ENCODE assay signal across 8 cellular contexts in genomic region chr11:67483498-67483798, GRCh38. TPM values are rescaled to one million over a fixed set of nuclear protein-coding genes. Genes with fewer than 3 reads are reported as not detected.
DNase-seq lines count a peak whose midpoint lies in the region; ATAC-seq and TF ChIP-seq lines count a peak whose summit lies in the region.

No MANE protein-coding gene starts in this region.

- H3K23ac ChIP-seq in mesenchymal stem cell (ENCODE audit: low read length in 2 of 2) = no peak overlapping the region

- H3K27ac ChIP-seq in mesenchymal stem cell (ENCODE audit: low read length, poor library complexity, severe bottlenecking) (no peak overlapping the region), upper lobe of left lung (peak overlapping the region; percentile 81 to 95 (median 92))

- no peak for TF ChIP-seq EP300 in upper lobe of left lung (IDR thresholded peaks at IDR 0.05)

- peak overlapping the region in 1 of 2 experiments; percentile 97 for H3K18ac ChIP-seq in mesenchymal stem cell (ENCODE audit: low read depth in 1 of 2, low read length in 2 of 2)

- CTCF ChIA-PET in activated naive CD4-positive, alpha-beta T cell treated with anti-CD3 and anti-CD28 coated beads for 36 hours (lab: Charles Lee) = interaction anchor here (0.6 to 1.4 kb wide), 3 partner anchors 15 to 101 kb away, joined by 3 to 4 read pairs (median 3); no protein-coding TSS in a partner anchor

- H3K4me1 Mint-ChIP-seq in activated naive CD4-positive, alpha-beta T cell treated with anti-CD3 and anti-CD28 coated beads for 36 hours (ENCODE audit: low read depth) = peaks cover 37% of the 10 kb centered on the region

- H3K9me3 Mint-ChIP-seq in activated naive CD4-positive, alpha-beta T cell treated with anti-CD3 and anti-CD28 coated beads for 36 hours = no peaks in the 10 kb centered on the region

- peak overlapping the region; percentile 94 for H3K4me3 Mint-ChIP-seq in activated naive CD4-positive, alpha-beta T cell treated with anti-CD3 and anti-CD28 coated beads for 36 hours

- H3K9me3 ChIP-seq in mesenchymal stem cell (ENCODE audit: control insufficient read depth, low read length) = no peaks in the 10 kb centered on the region
- no peaks in the 10 kb centered on the region for H3K9me3 ChIP-seq in upper lobe of left lung

- H3K4me2 ChIP-seq in mesenchymal stem cell (ENCODE audit: low read length, poor library complexity, severe bottlenecking) = peak overlapping the region; percentile 66

- H2BK12ac ChIP-seq in mesenchymal stem cell (ENCODE audit: low read length in 2 of 2) = peak overlapping the region in 1 of 2 experiments; percentile 83

- H3K4ac ChIP-seq in mesenchymal stem cell (ENCODE audit: low read depth in 1 of 2, low read length in 2 of 2) = peak overlapping the region in 1 of 2 experiments; percentile 97

- ATAC-seq in upper lobe of left lung (ENCODE audit: low FRiP score in 2 of 2) (no peak), GM21447 (IDR thresholded peaks at IDR 0.05; ENCODE audit: unreplicated experiment) (no peak), GM19351 (IDR thresholded peaks at IDR 0.05; ENCODE audit: unreplicated experiment) (no peak)

- H3K36me3 ChIP-seq in mesenchymal stem cell (ENCODE audit: control insufficient read depth in 1 of 2, insufficient read depth in 2 of 2, low read depth in 1 of 2, low read length in 2 of 2) (peaks cover 15 to 17% of the 10 kb centered on the region in 2 experiments), upper lobe of left lung (peaks cover 0 to 17% (median 11%) of the 10 kb centered on the region in 4 donors)

- intact Hi-C loops in activated naive CD4-positive, alpha-beta T cell treated with anti-CD3 and anti-CD28 coated beads for 36 hours (cut with micrococcal nuclease) = loop anchor here (1.0 to 5.0 kb wide), 3 partner anchors 14 to 196 kb away; partner anchors contain the start of genes ANKRD13D and TMEM134

- peak overlapping the region; percentile 99 for H3K27ac Mint-ChIP-seq in activated naive CD4-positive, alpha-beta T cell treated with anti-CD3 and anti-CD28 coated beads for 36 hours

- WGBS in mesenchymal stem cell = 97% methylated on average over 8 of the region's 8 CpGs
- 64 to 100% methylated on average over 5 to 8 of the region's 8 CpGs for WGBS in upper lobe of left lung, 2 donors

- no peak for DNase-seq in activated naive CD4-positive, alpha-beta T cell treated with anti-CD3 and anti-CD28 coated beads for 36 hours
- DNase-seq in activated naive CD4-positive, alpha-beta T cell treated with Interleukin-2 at 50 U/mL for 16 hours = no peak
- no peak for DNase-seq in astrocyte of the spinal cord (ENCODE audit: low read depth, low spot score)
- DNase-seq in mesenchymal stem cell = no peak
- DNase-seq in upper lobe of left lung = no peak
- DNase-seq in NCI-H345 (lab: John Stamatoyannopoulos, UW) = no peak

- H2AFZ ChIP-seq in mesenchymal stem cell (ENCODE audit: low read depth, low read length) = peak overlapping the region; percentile 86

- peaks cover 27% of the 10 kb centered on the region for H3K36me3 Mint-ChIP-seq in activated naive CD4-positive, alpha-beta T cell treated with anti-CD3 and anti-CD28 coated beads for 36 hours (ENCODE audit: low read depth)

- peak overlapping the region; percentile 89 for H3K9ac ChIP-seq in mesenchymal stem cell (ENCODE audit: low read length)

- H4K91ac ChIP-seq in mesenchymal stem cell (ENCODE audit: low read length) = peak overlapping the region; percentile 84

- H3K14ac ChIP-seq in mesenchymal stem cell (ENCODE audit: low read length in 2 of 2) = no peak overlapping the region

- H3K4me1 ChIP-seq in mesenchymal stem cell (ENCODE audit: control insufficient read depth, insufficient read depth, low read depth, low read length) (peaks cover 19% of the 10 kb centered on the region), upper lobe of left lung (peaks cover 29 to 43% (median 33%) of the 10 kb centered on the region in 4 donors)

- H3K27me3 ChIP-seq in mesenchymal stem cell (ENCODE audit: control insufficient read depth in 1 of 2, insufficient read depth in 1 of 2, low read length in 2 of 2) (no peaks in the 10 kb centered on the region), upper lobe of left lung (no peaks in the 10 kb centered on the region)

- H2BK15ac ChIP-seq in mesenchymal stem cell (ENCODE audit: low read depth, poor library complexity, severe bottlenecking) = no peak overlapping the region

- in situ Hi-C loops in astrocyte of the spinal cord (cut with HindIII; ENCODE audit: low sequenced_read_pairs) = no loop called here

- H3K4me3 ChIP-seq in astrocyte of the spinal cord (ENCODE audit: low read depth, low read length) (peak overlapping the region; percentile 45), mesenchymal stem cell (ENCODE audit: insufficient read depth in 1 of 2, low read depth in 1 of 2, low read length in 2 of 2) (peak overlapping the region; percentile 71 to 82), upper lobe of left lung (peak overlapping the region; percentile 28 to 63 (median 50))

- H2BK120ac ChIP-seq in mesenchymal stem cell (ENCODE audit: low read depth, low read length) = no peak overlapping the region

- peaks cover 23% of the 10 kb centered on the region for H3K79me1 ChIP-seq in mesenchymal stem cell (replicated peaks; ENCODE audit: low read length, poor library complexity, severe bottlenecking)

- TF ChIP-seq POLR2A in upper lobe of left lung (IDR thresholded peaks at IDR 0.05) = no peak

- no peaks in the 10 kb centered on the region for H3K27me3 Mint-ChIP-seq in activated naive CD4-positive, alpha-beta T cell treated with anti-CD3 and anti-CD28 coated beads for 36 hours (ENCODE audit: low read depth)

- no peak for TF ChIP-seq CTCF in astrocyte of the spinal cord (IDR thresholded peaks at IDR 0.05; ENCODE audit: low read depth, low read length)
- TF ChIP-seq CTCF in upper lobe of left lung (IDR thresholded peaks at IDR 0.05) = no peak

- peak overlapping the region; percentile 58 for H2AK5ac ChIP-seq in mesenchymal stem cell (ENCODE audit: low read length, severe bottlenecking)

- peak overlapping the region; percentile 92 for H4K8ac ChIP-seq in mesenchymal stem cell (ENCODE audit: low read length)

- no peak overlapping the region for H2BK5ac ChIP-seq in mesenchymal stem cell (ENCODE audit: low read depth, low read length, poor library complexity, severe bottlenecking)

RNA-seq across cellular contexts. Expression of gene AIP, which starts 0.6 kb away (rescaled TPM):
- 100 to 1,000 TPM; 163 to 166 TPM for total RNA-seq in activated naive CD4-positive, alpha-beta T cell treated with anti-CD3 and anti-CD28 coated beads for 36 hours
- 36.9 TPM for polyA plus RNA-seq in mesenchymal stem cell (2013, experiment 1 of 2)
- 37.6 TPM for polyA plus RNA-seq in mesenchymal stem cell (2013, experiment 2 of 2)
- 100 to 1,000 TPM in 1 of 6 donors, 10 to 100 TPM in 5; 51.1 to 101 (median 75.3) TPM for total RNA-seq in upper lobe of left lung

RNA-seq across cellular contexts. Expression of gene TMEM134, which starts 14.4 kb away (rescaled TPM):
- total RNA-seq in activated naive CD4-positive, alpha-beta T cell treated with anti-CD3 and anti-CD28 coated beads for 36 hours = 10 to 100 TPM; 52.6 to 56.1 TPM
- 32.7 TPM for polyA plus RNA-seq in mesenchymal stem cell (2013, experiment 1 of 2)
- 29.2 TPM for polyA plus RNA-seq in mesenchymal stem cell (2013, experiment 2 of 2)
- 100 to 1,000 TPM in 1 of 6 donors, 10 to 100 TPM in 5; 51.2 to 102 (median 75.2) TPM for total RNA-seq in upper lobe of left lung

RNA-seq across cellular contexts. Expression of gene PITPNM1, which starts 21.7 kb away (rescaled TPM):
- 100 to 1,000 TPM; 112 to 127 TPM for total RNA-seq in activated naive CD4-positive, alpha-beta T cell treated with anti-CD3 and anti-CD28 coated beads for 36 hours
- polyA plus RNA-seq in mesenchymal stem cell (2013, experiment 1 of 2) = 37.9 TPM
- polyA plus RNA-seq in mesenchymal stem cell (2013, experiment 2 of 2) = 33.5 TPM
- 10 to 100 TPM; 32.0 to 90.1 (median 40.7) TPM for total RNA-seq in upper lobe of left lung

RNA-seq across cellular contexts. Expression of gene CDK2AP2, which starts 24.5 kb away (rescaled TPM):
- total RNA-seq in activated naive CD4-positive, alpha-beta T cell treated with anti-CD3 and anti-CD28 coated beads for 36 hours = 10 to 100 TPM; 53.7 to 55.1 TPM
- polyA plus RNA-seq in mesenchymal stem cell (2013, experiment 1 of 2) = 40.4 TPM
- 38.7 TPM for polyA plus RNA-seq in mesenchymal stem cell (2013, experiment 2 of 2)
- 100 to 1,000 TPM in 2 of 6 donors, 10 to 100 TPM in 4; 36.7 to 119 (median 89.0) TPM for total RNA-seq in upper lobe of left lung

RNA-seq across cellular contexts. Expression of gene CABP4, which starts 28.3 kb away (rescaled TPM):
- 1 to 10 TPM; 1.4 to 2.3 TPM for total RNA-seq in activated naive CD4-positive, alpha-beta T cell treated with anti-CD3 and anti-CD28 coated beads for 36 hours
- polyA plus RNA-seq in mesenchymal stem cell (2013, experiment 1 of 2) = not detected
- not detected for polyA plus RNA-seq in mesenchymal stem cell (2013, experiment 2 of 2)
- total RNA-seq in upper lobe of left lung = 1 to 10 TPM; 1.5 to 4.7 (median 2.3) TPM
